In the genomic region with DNA sequence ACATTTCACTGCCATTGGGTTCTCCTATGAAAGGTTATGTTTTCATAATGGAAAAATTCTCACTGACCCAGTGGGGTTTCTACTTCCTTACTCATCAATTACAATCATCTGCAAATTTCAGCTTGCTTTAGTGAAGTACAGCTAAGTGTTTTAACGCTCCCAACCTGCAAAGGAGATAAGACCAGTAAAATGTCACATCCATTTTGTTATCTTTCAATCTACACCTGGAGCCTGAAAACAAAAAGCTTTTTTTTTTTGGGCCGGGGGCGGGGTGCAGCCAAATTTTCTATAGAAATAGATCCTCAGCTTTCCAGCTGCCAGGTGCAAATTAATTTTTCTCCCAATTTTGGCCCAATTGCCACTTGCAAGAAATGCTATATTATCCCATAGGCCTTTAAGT, we compare ENCODE assay signal across 15 cellular contexts. TPM values are rescaled to one million over a fixed set of nuclear protein-coding genes. Genes with fewer than 3 reads are reported as not detected.
A peak's percentile ranks its signal among the peaks of the same experiment; 100 is the strongest.
DNase-seq lines count a peak whose midpoint lies in the region; FAIRE-seq and TF ChIP-seq lines count a peak whose summit lies in the region.
"Had no signal": no experiment of that assay in that cellular context is flagged by ENCODE, and none has a peak within 500 bp of the region (broad histone marks: within the 10 kb centered on the region; RNA-seq: fewer than 3 reads in every experiment).

No MANE protein-coding gene starts in this region.

- no peaks in the 10 kb centered on the region for H3K79me1 ChIP-seq in mesendoderm (ENCODE audit: low read length)

- in situ Hi-C loops in GM13977 (cut with MboI; ENCODE audit: low pct_unique_long_range_greater_than_20kb, low sequenced_read_pairs, unreplicated experiment), result no loop called here

- H3K79me2 ChIP-seq in mesendoderm (ENCODE audit: control insufficient read depth, insufficient read depth, low read length), result no peaks in the 10 kb centered on the region

- H3K4me1 ChIP-seq in mesendoderm (ENCODE audit: control insufficient read depth, low read depth, low read length), result peaks cover 8% of the 10 kb centered on the region
- H3K4me1 ChIP-seq: HAP-1, SJSA1 had no signal

- H2BK5ac ChIP-seq in mesendoderm (ENCODE audit: low read length), result no peak overlapping the region

- FAIRE-seq in GM12891 (lab: Jason Lieb, UNC), result no peak
- FAIRE-seq: G401.6 had no signal

- no peak overlapping the region for H2BK120ac ChIP-seq in mesendoderm (ENCODE audit: low read depth, low read length)

- H4K8ac ChIP-seq in mesendoderm (ENCODE audit: low read depth, low read length), result no peak overlapping the region

- no peak overlapping the region for H3K9ac ChIP-seq in mesendoderm (ENCODE audit: low read length)

- no peak for TF ChIP-seq CTCF in GM13977 (IDR thresholded peaks at IDR 0.05; ENCODE audit: extremely low read depth, insufficient read depth, missing control alignments)

- no peak overlapping the region for H2AK5ac ChIP-seq in mesendoderm (ENCODE audit: low read length)

- no peak for TF ChIP-seq POLR2A in GM12891 (IDR thresholded peaks at IDR 0.05; ENCODE audit: low read depth, low read length)

- peak; percentile 27 for DNase-seq in DMS79 treated with DMSO at 0.1 percent for 48 hours (lab: John Stamatoyannopoulos, UW)
- peak; percentile 24 for DNase-seq in Jurkat, Clone E6-1 (ENCODE audit: low read depth, low spot score)
- peak; percentile 32 to 47 for DNase-seq in NCI-H526 (lab: John Stamatoyannopoulos, UW)
- peak; percentile 56 for DNase-seq in mesendoderm
- no peak for DNase-seq in GM12891 (ENCODE audit: insufficient read length, low spot score)
- no peak for DNase-seq in activated effector memory CD4-positive, alpha-beta T cell treated with Interleukin-2 at 50 U/mL for 16 hours
- DNase-seq in GM13977 (ENCODE audit: low spot score), result no peak
- DNase-seq: C1 segment of cervical spinal cord, MM.1S, NCI-H1092, NCI-H2171 treated with DMSO at 0.1 percent for 48 hours, NCI-H446 had no signal

- H3K36me3 ChIP-seq in mesendoderm (ENCODE audit: control insufficient read depth, insufficient read depth, low read length), result no peaks in the 10 kb centered on the region
- H3K36me3 ChIP-seq: HAP-1, SJSA1 had no signal

- H3K18ac ChIP-seq in mesendoderm (ENCODE audit: low read length), result peak overlapping the region; percentile 60

- no peak overlapping the region for H3K23ac ChIP-seq in mesendoderm (ENCODE audit: low read length)

- H3K4ac ChIP-seq in mesendoderm (ENCODE audit: low read depth, low read length), result no peak overlapping the region

- no peak overlapping the region for H3K27ac ChIP-seq in mesendoderm (ENCODE audit: low read depth, low read length)
- H3K27ac ChIP-seq: SJSA1 had no signal

- no peak overlapping the region for H3K4me2 ChIP-seq in mesendoderm (ENCODE audit: low read length)

- H4K5ac ChIP-seq in mesendoderm (ENCODE audit: low read length), result no peak overlapping the region

- H3K27me3 ChIP-seq in mesendoderm (ENCODE audit: insufficient read depth, low read length, poor library complexity), result no peaks in the 10 kb centered on the region
- H3K27me3 ChIP-seq: SJSA1 had no signal

- H3K4me3 ChIP-seq in Jurkat, Clone E6-1 (ENCODE audit: low read length), result no peak overlapping the region
- H3K4me3 ChIP-seq in mesendoderm (ENCODE audit: low read length), result no peak overlapping the region
- H3K4me3 ChIP-seq: HAP-1, SJSA1 had no signal

- no peak overlapping the region for H2BK15ac ChIP-seq in mesendoderm (replicated peaks; ENCODE audit: low read depth)

- no CpG with 5 or more reads among the region's 3 CpGs for WGBS in mesendoderm (ENCODE audit: extremely low coverage, insufficient coverage, low lambda C conversion rate)

- H3K56ac ChIP-seq in mesendoderm (ENCODE audit: low read length), result no peak overlapping the region

TF ChIP-seq in GM12891, 5 proteins besides CTCF, POLR2A, EP300 and RAD21:
- TF ChIP-seq PAX5 (IDR thresholded peaks at IDR 0.05; ENCODE audit: insufficient read depth, low read length, severe bottlenecking) (no peak), TAF1 (IDR thresholded peaks at IDR 0.05; ENCODE audit: low read depth, low read length) (no peak), POU2F2 (IDR thresholded peaks at IDR 0.05; ENCODE audit: low read depth, low read length) (no peak), SPI1 (IDR thresholded peaks at IDR 0.05; ENCODE audit: low read depth, low read length) (no peak), POLR2AphosphoS5 (IDR thresholded peaks at IDR 0.05; ENCODE audit: low read depth, low read length) (no peak)
TF ChIP-seq in GM12891: peak in this region for 0.

RNA-seq across cellular contexts. Expression of a gene that starts 40.6 kb away (rescaled TPM):
- polyA plus RNA-seq in Jurkat, Clone E6-1 (2012; ENCODE audit: insufficient read depth, insufficient read length), result 6.1 TPM
- 11.2 TPM for polyA plus RNA-seq in mesendoderm (2013, experiment 1 of 2)
- polyA plus RNA-seq in mesendoderm (2013, experiment 2 of 2), result 12.3 TPM
- polyA plus RNA-seq in GM12891 (2012; ENCODE audit: low read depth, missing spikeins), result 19.9 TPM

Comparison
In these comparisons a context has a peak if more than half of its experiments do, and no peak if none do; other contexts are left out.
1. DNase-seq: peak in DMS79 treated with DMSO at 0.1 percent for 48 hours (single experiment), Jurkat, Clone E6-1 (single experiment), NCI-H526 (2 of 2) and mesendoderm (single experiment); none in GM12891 (single experiment), activated effector memory CD4-positive, alpha-beta T cell treated with Interleukin-2 at 50 U/mL for 16 hours (single experiment) and GM13977 (single experiment).